Comparison of ENCODE assay signal across 8 cellular contexts in the genomic region with DNA sequence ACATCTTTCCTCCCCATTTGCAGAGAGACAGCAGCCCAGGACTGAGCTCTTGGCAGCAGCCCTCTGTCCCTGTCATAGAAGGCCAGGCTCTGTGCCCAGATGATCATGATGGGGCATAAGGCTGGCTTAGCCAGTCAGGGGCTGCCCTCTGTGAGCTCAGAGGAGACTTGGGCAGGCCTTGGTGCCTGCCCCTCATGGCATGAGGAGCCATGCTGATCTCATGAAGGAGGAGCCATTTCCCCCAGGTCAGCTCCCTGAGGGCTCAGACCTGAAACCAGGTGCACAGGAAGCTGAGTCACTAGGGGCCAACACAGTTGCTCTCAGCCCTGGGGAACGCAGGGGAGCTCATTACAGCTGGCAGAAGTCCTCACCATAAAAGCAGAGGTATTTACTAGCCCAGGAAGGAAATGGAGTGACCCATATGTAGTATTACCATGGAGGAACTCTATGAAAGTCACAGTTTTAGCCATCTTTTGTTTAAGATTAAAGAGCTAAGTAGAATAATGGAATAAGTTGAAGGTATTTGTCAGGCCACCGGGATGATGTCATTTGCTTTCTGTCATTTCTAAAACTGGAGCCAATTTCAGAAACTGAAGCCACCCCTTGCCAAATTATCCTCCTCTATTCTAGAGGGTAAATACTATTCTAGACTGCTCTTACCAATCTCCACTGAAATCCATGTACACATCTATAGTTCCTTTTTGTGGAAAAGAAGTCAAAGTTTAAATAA.
DNase-seq lines count a peak whose midpoint lies in the region; ATAC-seq and TF ChIP-seq lines count a peak whose summit lies in the region.
"Had no signal": no experiment of that assay in that cellular context is flagged by ENCODE, and none has a peak within 500 bp of the region (broad histone marks: within the 10 kb centered on the region; RNA-seq: fewer than 3 reads in every experiment).

No MANE protein-coding gene starts in this region.

- DNase-seq in H4 (ENCODE audit: low spot score) (peak; percentile 54), Karpas-422 (peak; percentile 92), mucosa of descending colon (no peak), ureter (ENCODE audit: low spot score) (no peak), midbrain (lab: John Stamatoyannopoulos, UW) (no peak), NCI-H1694 treated with DMSO at 0.1 percent for 48 hours (lab: John Stamatoyannopoulos, UW) (no peak)

- no peaks in the 10 kb centered on the region for H3K79me2 ChIP-seq in Karpas-422 (ENCODE audit: low read length)

- H3K36me3 ChIP-seq in Karpas-422 (ENCODE audit: insufficient read depth, low read length) = no peaks in the 10 kb centered on the region
- H3K36me3 ChIP-seq in mucosa of descending colon (ENCODE audit: low read depth) = no peaks in the 10 kb centered on the region

- TF ChIP-seq CTCF in mucosa of descending colon (IDR thresholded peaks at IDR 0.05) = no peak

- no peaks in the 10 kb centered on the region for H4K20me1 ChIP-seq in Karpas-422 (ENCODE audit: insufficient read depth, low read depth, low read length)

- intact Hi-C loops in mucosa of descending colon (cut with DNase I, micrococcal nuclease) = no loop called here

- ATAC-seq in GM19023 (IDR thresholded peaks at IDR 0.05; ENCODE audit: unreplicated experiment) (peak; percentile 94), mucosa of descending colon (peak; percentile 13)
- ATAC-seq: K562 had no signal

- H2AFZ ChIP-seq in Karpas-422 (ENCODE audit: low read length) = 0 out of 2 replicates have a peak overlapping the region, but pooled peaks have one; percentile 13

- H3K4me2 ChIP-seq in Karpas-422 (ENCODE audit: low read depth, low read length, poor library complexity, severe bottlenecking) = peak overlapping the region; percentile 66

- H3K9ac ChIP-seq in Karpas-422 (ENCODE audit: low read length) = peak overlapping the region; percentile 52

- H3K4me3 ChIP-seq in Karpas-422 (ENCODE audit: low read length) = peak overlapping the region; percentile 48
- no peak overlapping the region for H3K4me3 ChIP-seq in mucosa of descending colon
- H3K4me3 ChIP-seq: K562 had no signal

- peak overlapping the region; percentile 86 for H3K27ac ChIP-seq in Karpas-422 (ENCODE audit: low read length)

- no peaks in the 10 kb centered on the region for H3K9me2 ChIP-seq in Karpas-422 (replicated peaks; ENCODE audit: insufficient read depth, low read length)

- H3K9me3 ChIP-seq in Karpas-422 (ENCODE audit: low read length) = no peaks in the 10 kb centered on the region
- H3K9me3 ChIP-seq in mucosa of descending colon = no peaks in the 10 kb centered on the region

- H3K4me1 ChIP-seq in Karpas-422 (ENCODE audit: low read length) (peaks cover 57% of the 10 kb centered on the region), mucosa of descending colon (ENCODE audit: low read depth) (no peaks in the 10 kb centered on the region)

- no peaks in the 10 kb centered on the region for H3K27me3 ChIP-seq in Karpas-422 (ENCODE audit: low read length)

Comparison
In these comparisons a context has a peak if more than half of its experiments do, and no peak if none do; other contexts are left out.
1. DNase-seq: peak in H4 (single experiment) and Karpas-422 (single experiment); none in mucosa of descending colon (0 of 3), ureter (single experiment), midbrain (single experiment) and NCI-H1694 treated with DMSO at 0.1 percent for 48 hours (single experiment).